In the genomic region with DNA sequence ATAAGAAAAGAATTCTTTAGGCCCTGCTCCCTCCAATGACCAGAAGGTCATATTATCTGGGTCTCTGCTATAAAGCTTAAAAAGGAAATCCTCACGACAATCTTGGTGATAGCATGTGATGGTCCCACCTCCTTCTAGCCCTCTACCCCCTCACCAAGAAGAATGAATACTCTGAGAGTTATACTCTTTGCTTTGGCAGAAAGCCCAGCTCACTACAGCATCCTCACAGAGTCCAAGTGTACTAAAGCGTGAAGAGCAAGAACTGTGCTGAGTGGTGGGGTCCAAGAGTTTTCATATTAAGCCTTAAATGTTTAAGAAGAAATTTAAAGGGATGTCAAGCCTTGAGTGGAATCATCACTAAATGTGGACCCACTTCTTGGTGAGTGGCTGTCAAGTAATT, we compare ENCODE assay signal across 19 cellular contexts. TPM values are rescaled to one million over a fixed set of nuclear protein-coding genes. Genes with fewer than 3 reads are reported as not detected.
A peak's percentile ranks its signal among the peaks of the same experiment; 100 is the strongest.
DNase-seq lines count a peak whose midpoint lies in the region; ATAC-seq, FAIRE-seq and TF ChIP-seq lines count a peak whose summit lies in the region.
"Had no signal": no experiment of that assay in that cellular context is flagged by ENCODE, and none has a peak within 500 bp of the region (broad histone marks: within the 10 kb centered on the region; RNA-seq: fewer than 3 reads in every experiment).

No MANE protein-coding gene starts in this region.

- H3K36me3 Mint-ChIP-seq in effector memory CD8-positive, alpha-beta T cell (ENCODE audit: insufficient read depth), result no peaks in the 10 kb centered on the region
- H3K36me3 Mint-ChIP-seq: CD14-positive monocyte had no signal

- peaks cover 5% of the 10 kb centered on the region for H3K4me1 ChIP-seq in foreskin keratinocyte
- H3K4me1 ChIP-seq: A549, Caco-2 had no signal

- no peak overlapping the region for H3K27ac Mint-ChIP-seq in effector memory CD8-positive, alpha-beta T cell
- H3K27ac Mint-ChIP-seq: CD14-positive monocyte had no signal

- peaks cover 12 to 13% of the 10 kb centered on the region in 2 donors for H3K9me3 Mint-ChIP-seq in effector memory CD8-positive, alpha-beta T cell

- H3K4me1 Mint-ChIP-seq in effector memory CD8-positive, alpha-beta T cell (ENCODE audit: low read depth in 2 of 2), result no peaks in the 10 kb centered on the region
- H3K4me1 Mint-ChIP-seq: CD14-positive monocyte had no signal

- ATAC-seq in effector memory CD8-positive, alpha-beta T cell (replicated peaks), result no peak
- ATAC-seq in GM21360 (IDR thresholded peaks at IDR 0.05; ENCODE audit: unreplicated experiment) (no peak), foreskin keratinocyte (no peak)
- ATAC-seq: A549 had no signal

- no peaks in the 10 kb centered on the region for H3K27me3 ChIP-seq in foreskin keratinocyte

- TF ChIP-seq CTCF in foreskin keratinocyte (conservative IDR thresholded peaks at IDR 0.05), result no peak

- peak; percentile 83 for FAIRE-seq in RCC 7860 (lab: Jason Lieb, UNC)
- FAIRE-seq: A549 had no signal

- peak; percentile 31 for DNase-seq in Caki2 (ENCODE audit: low read depth)
- DNase-seq in NCI-H1105 treated with DMSO at 0.1 percent for 48 hours (lab: John Stamatoyannopoulos, UW), result peak; percentile 44
- peak; percentile 64 for DNase-seq in RCC 7860 (ENCODE audit: low spot score)
- peak; percentile 69 for DNase-seq in glomerular visceral epithelial cell (ENCODE audit: extremely low spot score)
- no peak for DNase-seq in effector memory CD8-positive, alpha-beta T cell
- DNase-seq in NCI-H1436 (lab: John Stamatoyannopoulos, UW), result no peak
- no peak for DNase-seq in foreskin keratinocyte
- DNase-seq: Caco-2, GOT3, NCI-H1694 treated with DMSO at 0.1 percent for 48 hours, NCI-H2171, NCI-H526, PC-9, Right ventricle myocardium superior had no signal

- no peak overlapping the region for H3K27ac ChIP-seq in foreskin keratinocyte
- H3K27ac ChIP-seq: A549, PC-9 had no signal

- in situ Hi-C loops in Caki2 (cut with HindIII; ENCODE audit: low pct_unique_long_range_greater_than_20kb, low sequenced_read_pairs), result no loop called here

- peaks cover 7% of the 10 kb centered on the region in 2 donors for H3K27me3 Mint-ChIP-seq in effector memory CD8-positive, alpha-beta T cell

- H3K4me3 Mint-ChIP-seq in effector memory CD8-positive, alpha-beta T cell, result no peak overlapping the region
- H3K4me3 Mint-ChIP-seq: CD14-positive monocyte had no signal

RNA-seq across cellular contexts. Expression of a gene that starts 16.6 kb away (rescaled TPM):
- 3.4 and 9.3 TPM in 2 replicates for total RNA-seq in Caki2 (2014; rRNA removed; shearing (Covaris generic); ENCODE audit: low replicate concordance)
- 155 and 190 TPM in 2 replicates for total RNA-seq in foreskin keratinocyte
- polyA plus RNA-seq in foreskin keratinocyte, result 127 and 133 TPM in 2 replicates
- total RNA-seq: Caco-2, Right ventricle myocardium superior had no signal
- polyA plus RNA-seq: CD14-positive monocyte had no signal

RNA-seq across cellular contexts. Expression of a gene that starts 55.9 kb away (rescaled TPM):
- not detected in 2 replicates for total RNA-seq in Caki2 (2014; rRNA removed; shearing (Covaris generic); ENCODE audit: low replicate concordance)
- not detected in 2 replicates for total RNA-seq in foreskin keratinocyte
- not detected in 2 replicates for polyA plus RNA-seq in foreskin keratinocyte
- total RNA-seq: Caco-2, Daoy, HT1080, PC-9, Right ventricle myocardium superior had no signal
- polyA plus RNA-seq: CD14-positive monocyte had no signal

Comparison
In these comparisons a context has a peak if more than half of its experiments do, and no peak if none do; other contexts are left out.
1. DNase-seq: peak in Caki2 (single experiment), NCI-H1105 treated with DMSO at 0.1 percent for 48 hours (single experiment), RCC 7860 (single experiment) and glomerular visceral epithelial cell (single experiment); none in effector memory CD8-positive, alpha-beta T cell (0 of 3), NCI-H1436 (single experiment) and foreskin keratinocyte (0 of 2).
2. RNA of a gene that starts 16.6 kb away (total RNA-seq): 155 to 190 TPM in foreskin keratinocyte; 3.4 to 9.3 TPM in Caki2; every median in the first group is over 10 times any median in the second.